ENCODE assay signal across 11 cellular contexts in the genomic region with DNA sequence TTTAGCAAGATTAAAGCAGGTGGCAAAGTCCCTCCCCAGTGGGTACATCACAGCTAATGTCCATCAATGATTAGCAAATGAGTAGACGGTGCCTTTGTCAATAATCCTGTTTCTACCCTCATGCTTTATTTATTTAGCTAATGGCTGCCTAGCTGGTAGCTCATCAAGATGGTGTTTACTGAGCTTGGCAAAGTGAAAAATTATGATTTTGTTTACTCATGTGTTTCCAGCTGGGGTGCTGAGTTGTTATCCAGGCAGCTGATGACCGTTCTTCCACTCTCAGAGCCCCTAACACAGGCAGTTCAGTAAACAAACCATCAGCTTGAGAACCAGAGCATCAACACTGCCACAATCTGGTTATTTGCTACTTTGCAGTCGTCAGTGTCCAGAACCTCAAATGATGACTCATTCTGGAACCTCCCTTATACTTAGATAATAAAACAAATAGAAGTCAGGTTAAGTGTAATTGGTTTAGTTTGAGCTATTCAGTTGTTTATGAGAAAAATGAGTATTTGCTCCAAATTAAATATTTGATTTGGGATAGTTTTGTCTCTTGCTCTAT.
DNase-seq lines count a peak whose midpoint lies in the region; ATAC-seq and TF ChIP-seq lines count a peak whose summit lies in the region.
"Had no signal": no experiment of that assay in that cellular context is flagged by ENCODE, and none has a peak within 500 bp of the region (broad histone marks: within the 10 kb centered on the region; RNA-seq: fewer than 3 reads in every experiment).

No MANE protein-coding gene starts in this region.

- no peak overlapping the region for H2BK5ac ChIP-seq in mesenchymal stem cell (ENCODE audit: low read depth, low read length, poor library complexity, severe bottlenecking)

- TF ChIP-seq CTCF in GM12872 (IDR thresholded peaks at IDR 0.05; ENCODE audit: insufficient read depth, low read depth, low read length) (0 out of 3 replicates have a peak, but pooled peaks have one; percentile 7), coronary artery (IDR thresholded peaks at IDR 0.05) (no peak), CD14-positive monocyte (IDR thresholded peaks at IDR 0.05) (no peak)

- no peaks in the 10 kb centered on the region for H3K4me1 ChIP-seq in mesenchymal stem cell (ENCODE audit: control insufficient read depth, insufficient read depth, low read depth, low read length)
- H3K4me1 ChIP-seq: parathyroid adenoma had no signal

- no peaks in the 10 kb centered on the region for H3K79me1 ChIP-seq in mesenchymal stem cell (replicated peaks; ENCODE audit: low read length, poor library complexity, severe bottlenecking)

- H3K27ac ChIP-seq in mesenchymal stem cell (ENCODE audit: low read length, poor library complexity, severe bottlenecking) = no peak overlapping the region
- H3K27ac ChIP-seq in coronary artery = peak overlapping the region in 1 of 2 donors; percentile 44
- H3K27ac ChIP-seq: parathyroid adenoma had no signal

- no peaks in the 10 kb centered on the region for H3K9me3 ChIP-seq in mesenchymal stem cell (ENCODE audit: control insufficient read depth, low read length)

- no peaks in the 10 kb centered on the region for H3K36me3 ChIP-seq in mesenchymal stem cell (ENCODE audit: control insufficient read depth in 1 of 2, insufficient read depth in 2 of 2, low read depth in 1 of 2, low read length in 2 of 2)

- no peak overlapping the region for H3K14ac ChIP-seq in mesenchymal stem cell (ENCODE audit: low read length in 2 of 2)

- H3K4me1 Mint-ChIP-seq in CD14-positive monocyte = no peaks in the 10 kb centered on the region
- H3K4me1 Mint-ChIP-seq: stimulated activated memory B cell treated with anti-CD40 and anti-IgM and Interleukin-4, amounts not matched to agents 10 μg/mL and 1 μg/mL and 100 μg/mL, for 72 hours had no signal

- no peak overlapping the region for H2AK5ac ChIP-seq in mesenchymal stem cell (ENCODE audit: low read length, severe bottlenecking)

- H3K9me3 Mint-ChIP-seq in CD14-positive monocyte = peaks cover 0 to 2% (median 0%) of the 10 kb centered on the region in 7 donors
- H3K9me3 Mint-ChIP-seq: activated T-cell treated with anti-CD3 and anti-CD28 coated beads, Interleukin-2, amount 50 U/mL, for 4 hours; stimulated activated memory B cell treated with anti-CD40 and anti-IgM and Interleukin-4, amounts not matched to agents 10 μg/mL and 1 μg/mL and 100 μg/mL, for 72 hours had no signal

- H3K4me3 Mint-ChIP-seq in CD14-positive monocyte = no peak overlapping the region
- H3K4me3 Mint-ChIP-seq: activated T-cell treated with anti-CD3 and anti-CD28 coated beads, Interleukin-2, amount 50 U/mL, for 4 hours; stimulated activated memory B cell treated with anti-CD40 and anti-IgM and Interleukin-4, amounts not matched to agents 10 μg/mL and 1 μg/mL and 100 μg/mL, for 72 hours had no signal

- 23% methylated on average over 2 of the region's 3 CpGs for WGBS in mesenchymal stem cell

- no peak overlapping the region for H3K18ac ChIP-seq in mesenchymal stem cell (ENCODE audit: low read depth in 1 of 2, low read length in 2 of 2)

- H3K27me3 Mint-ChIP-seq in CD14-positive monocyte (ENCODE audit: low read depth in 3 of 3) = peaks cover 4 to 6% (median 4%) of the 10 kb centered on the region in 3 donors

- no peak overlapping the region for H2AFZ ChIP-seq in mesenchymal stem cell (ENCODE audit: low read depth, low read length)
- H2AFZ ChIP-seq: parathyroid adenoma had no signal

- H2BK12ac ChIP-seq in mesenchymal stem cell (ENCODE audit: low read length in 2 of 2) = no peak overlapping the region

- no peak overlapping the region for H4K91ac ChIP-seq in mesenchymal stem cell (ENCODE audit: low read length)

- H4K8ac ChIP-seq in mesenchymal stem cell (ENCODE audit: low read length) = no peak overlapping the region

- no peak overlapping the region for H3K4me3 ChIP-seq in mesenchymal stem cell (ENCODE audit: insufficient read depth in 1 of 2, low read depth in 1 of 2, low read length in 2 of 2)
- H3K4me3 ChIP-seq in coronary artery = no peak overlapping the region

- H3K23ac ChIP-seq in mesenchymal stem cell (ENCODE audit: low read length in 2 of 2) = no peak overlapping the region

- H3K4ac ChIP-seq in mesenchymal stem cell (ENCODE audit: low read depth in 1 of 2, low read length in 2 of 2) = no peak overlapping the region

- no peaks in the 10 kb centered on the region for H3K36me3 Mint-ChIP-seq in CD14-positive monocyte
- H3K36me3 Mint-ChIP-seq: stimulated activated memory B cell treated with anti-CD40 and anti-IgM and Interleukin-4, amounts not matched to agents 10 μg/mL and 1 μg/mL and 100 μg/mL, for 72 hours had no signal

- no peak overlapping the region for H2BK15ac ChIP-seq in mesenchymal stem cell (ENCODE audit: low read depth, poor library complexity, severe bottlenecking)

- H3K27me3 ChIP-seq in mesenchymal stem cell (ENCODE audit: control insufficient read depth in 1 of 2, insufficient read depth in 1 of 2, low read length in 2 of 2) = peaks cover 34 to 50% of the 10 kb centered on the region in 2 experiments

- no peak overlapping the region for H2BK120ac ChIP-seq in mesenchymal stem cell (ENCODE audit: low read depth, low read length)

- no peak for ATAC-seq in HG03442 (IDR thresholded peaks at IDR 0.05; ENCODE audit: unreplicated experiment)
- ATAC-seq: activated T-cell treated with anti-CD3 and anti-CD28 coated beads, Interleukin-2, amount 50 U/mL, for 4 hours; stimulated activated memory B cell treated with anti-CD40 and anti-IgM and Interleukin-4, amounts not matched to agents 10 μg/mL and 1 μg/mL and 100 μg/mL, for 72 hours had no signal

- no peak overlapping the region for H3K27ac Mint-ChIP-seq in CD14-positive monocyte
- H3K27ac Mint-ChIP-seq: stimulated activated memory B cell treated with anti-CD40 and anti-IgM and Interleukin-4, amounts not matched to agents 10 μg/mL and 1 μg/mL and 100 μg/mL, for 72 hours had no signal

- peak; percentile 35 for DNase-seq in NCI-H1694 (lab: John Stamatoyannopoulos, UW)
- peak; percentile 20 for DNase-seq in amniotic stem cell (lab: John Stamatoyannopoulos, UW)
- peak; percentile 58 for DNase-seq in mesenchymal stem cell
- no peak for DNase-seq in UCSD-AML1 (lab: John Stamatoyannopoulos, UW; ENCODE audit: unreplicated experiment)
- no peak for DNase-seq in coronary artery (ENCODE audit: low spot score)
- DNase-seq in CD14-positive monocyte (ENCODE audit: low spot score) = no peak
- DNase-seq: activated T-cell treated with anti-CD3 and anti-CD28 coated beads, Interleukin-2, amount 50 U/mL, for 4 hours had no signal

- intact Hi-C loops in CD14-positive monocyte (cut with micrococcal nuclease) = no loop called here

- no peak overlapping the region for H3K9ac ChIP-seq in mesenchymal stem cell (ENCODE audit: low read length)
- H3K9ac ChIP-seq: parathyroid adenoma had no signal

- H3K4me2 ChIP-seq in mesenchymal stem cell (ENCODE audit: low read length, poor library complexity, severe bottlenecking) = no peak overlapping the region

Comparison
In these comparisons a context has a peak if more than half of its experiments do, and no peak if none do; other contexts are left out.
1. DNase-seq: peak in NCI-H1694 (single experiment), amniotic stem cell (single experiment) and mesenchymal stem cell (single experiment); none in UCSD-AML1 (single experiment), coronary artery (single experiment) and CD14-positive monocyte (single experiment).